Comparison of ENCODE assay signal across 8 cellular contexts in genomic region chr4:119628281-119629141, GRCh38. TPM values are rescaled to one million over a fixed set of nuclear protein-coding genes. Genes with fewer than 3 reads are reported as not detected.
DNase-seq lines count a peak whose midpoint lies in the region; ATAC-seq and TF ChIP-seq lines count a peak whose summit lies in the region.

Gene PDE5A (minus strand): TSS chr4:119628804. CDS start chr4:119628671, 133 bp downstream.

- H3K4me3 Mint-ChIP-seq in IgD-negative memory B cell: peak within 1 kb of the TSS; percentile 88 to 96 (median 92)
- H3K4me3 Mint-ChIP-seq in activated T-helper 2 cell treated with anti-CD3 and anti-CD28 coated beads, Interferon-gamma antibody, Interleukin-2, Interleukin-4, amounts not matched to agents 10 μg/mL and 5 μg/mL and 100 μg/mL, durations not matched to agents 14 hours and 24 hours and 36 hours (ENCODE audit: low read depth): peak within 1 kb of the TSS; percentile 81
- H3K4me3 Mint-ChIP-seq in natural killer cell treated with Interleukin-12 subunit alpha and Interleukin-12 subunit beta and Interleukin-15 and Interleukin-18, amount 100 ng/mL, for 72 hours: peak within 1 kb of the TSS; percentile 89
- H3K4me3 Mint-ChIP-seq in stimulated activated naive CD8-positive, alpha-beta T cell treated with anti-CD3 and anti-CD28 coated beads, Interleukin-15, Interleukin-2, amounts not matched to agents 100 ng/mL and 50 ng/mL, for 24 hours: peak within 1 kb of the TSS; percentile 76

- peaks cover 9% of the 10 kb centered on the region for H3K27me3 Mint-ChIP-seq in IgD-negative memory B cell
- H3K27me3 Mint-ChIP-seq in activated T-helper 2 cell treated with anti-CD3 and anti-CD28 coated beads, Interferon-gamma antibody, Interleukin-2, Interleukin-4, amounts not matched to agents 10 μg/mL and 5 μg/mL and 100 μg/mL, durations not matched to agents 14 hours and 24 hours and 36 hours (ENCODE audit: low read depth): peaks cover 54% of the 10 kb centered on the region
- H3K27me3 Mint-ChIP-seq in natural killer cell treated with Interleukin-12 subunit alpha and Interleukin-12 subunit beta and Interleukin-15 and Interleukin-18, amount 100 ng/mL, for 72 hours: peaks cover 28 to 31% of the 10 kb centered on the region in 2 donors
- H3K27me3 Mint-ChIP-seq in stimulated activated naive CD8-positive, alpha-beta T cell treated with anti-CD3 and anti-CD28 coated beads, Interleukin-15, Interleukin-2, amounts not matched to agents 100 ng/mL and 50 ng/mL, for 24 hours: peaks cover 49% of the 10 kb centered on the region

- peak within 1 kb of the TSS; percentile 55 to 89 (median 62) for H3K27ac Mint-ChIP-seq in IgD-negative memory B cell
- H3K27ac Mint-ChIP-seq in activated T-helper 2 cell treated with anti-CD3 and anti-CD28 coated beads, Interferon-gamma antibody, Interleukin-2, Interleukin-4, amounts not matched to agents 10 μg/mL and 5 μg/mL and 100 μg/mL, durations not matched to agents 14 hours and 24 hours and 36 hours: no peak within 1 kb of the TSS
- no peak within 1 kb of the TSS for H3K27ac Mint-ChIP-seq in natural killer cell treated with Interleukin-12 subunit alpha and Interleukin-12 subunit beta and Interleukin-15 and Interleukin-18, amount 100 ng/mL, for 72 hours
- H3K27ac Mint-ChIP-seq in stimulated activated naive CD8-positive, alpha-beta T cell treated with anti-CD3 and anti-CD28 coated beads, Interleukin-15, Interleukin-2, amounts not matched to agents 100 ng/mL and 50 ng/mL, for 24 hours: no peak within 1 kb of the TSS

- H3K9me3 ChIP-seq in Peyer's patch: no peaks in the 10 kb centered on the region

- H3K4me1 ChIP-seq in Peyer's patch: peaks cover 0 to 17% (median 8%) of the 10 kb centered on the region in 4 donors

- intact Hi-C loops in activated T-helper 2 cell treated with anti-CD3 and anti-CD28 coated beads, Interferon-gamma antibody, Interleukin-2, Interleukin-4, amounts not matched to agents 10 μg/mL and 5 μg/mL and 100 μg/mL, durations not matched to agents 14 hours and 24 hours and 36 hours (cut with micrococcal nuclease): loop anchor here (1.0 to 5.0 kb wide), 4 partner anchors 176 to 646 kb away; no protein-coding TSS in a partner anchor

- ATAC-seq in GM21619 (IDR thresholded peaks at IDR 0.05; ENCODE audit: unreplicated experiment): peak; percentile 88
- peak; percentile 90 to 91 for ATAC-seq in natural killer cell treated with Interleukin-12 subunit alpha and Interleukin-12 subunit beta and Interleukin-15 and Interleukin-18, amount 100 ng/mL, for 72 hours

- peak within 1 kb of the TSS; percentile 79 to 93 (median 86) for H3K27ac ChIP-seq in Peyer's patch

- DNase-seq in DMS114 treated with DMSO at 0.1 percent for 48 hours (lab: John Stamatoyannopoulos, UW; ENCODE audit: unreplicated experiment) (peak; percentile 9), Peyer's patch (peak; percentile 73 to 96 (median 92)), fibroblast of the aortic adventitia (ENCODE audit: low read depth) (peak; percentile 77)
- DNase-seq in activated T-helper 2 cell treated with anti-CD3 and anti-CD28 coated beads, Interferon-gamma antibody, Interleukin-2, Interleukin-4, amounts not matched to agents 10 μg/mL and 5 μg/mL and 100 μg/mL, durations not matched to agents 14 hours and 24 hours and 36 hours (ENCODE audit: low spot score): peak; percentile 67
- peak; percentile 73 for DNase-seq in natural killer cell treated with Interleukin-12 subunit alpha and Interleukin-12 subunit beta and Interleukin-15 and Interleukin-18, amount 100 ng/mL, for 72 hours (ENCODE audit: low spot score)

- peak; percentile 46 to 53 for TF ChIP-seq POLR2A in Peyer's patch (IDR thresholded peaks at IDR 0.05)

- H3K36me3 ChIP-seq in Peyer's patch: no peaks in the 10 kb centered on the region

- H3K9me3 Mint-ChIP-seq in IgD-negative memory B cell: peaks cover 0 to 1% (median 0%) of the 10 kb centered on the region in 3 donors
- H3K9me3 Mint-ChIP-seq in activated T-helper 2 cell treated with anti-CD3 and anti-CD28 coated beads, Interferon-gamma antibody, Interleukin-2, Interleukin-4, amounts not matched to agents 10 μg/mL and 5 μg/mL and 100 μg/mL, durations not matched to agents 14 hours and 24 hours and 36 hours: no peaks in the 10 kb centered on the region
- H3K9me3 Mint-ChIP-seq in natural killer cell treated with Interleukin-12 subunit alpha and Interleukin-12 subunit beta and Interleukin-15 and Interleukin-18, amount 100 ng/mL, for 72 hours: no peaks in the 10 kb centered on the region
- no peaks in the 10 kb centered on the region for H3K9me3 Mint-ChIP-seq in stimulated activated naive CD8-positive, alpha-beta T cell treated with anti-CD3 and anti-CD28 coated beads, Interleukin-15, Interleukin-2, amounts not matched to agents 100 ng/mL and 50 ng/mL, for 24 hours

- TF ChIP-seq CTCF in Peyer's patch (IDR thresholded peaks at IDR 0.05) (peak; percentile 32 to 97 (median 88)), fibroblast of the aortic adventitia (IDR thresholded peaks at IDR 0.05; ENCODE audit: insufficient read depth, low read length) (peak; percentile 74)

- H3K27me3 ChIP-seq in Peyer's patch: no peaks in the 10 kb centered on the region

- H3K4me3 ChIP-seq in Peyer's patch: peak within 1 kb of the TSS; percentile 67 to 92 (median 75)
- H3K4me3 ChIP-seq in fibroblast of the aortic adventitia (ENCODE audit: low read depth, low read length): peak within 1 kb of the TSS; percentile 92

- H3K36me3 Mint-ChIP-seq in IgD-negative memory B cell: no peaks in the 10 kb centered on the region
- no peaks in the 10 kb centered on the region for H3K36me3 Mint-ChIP-seq in activated T-helper 2 cell treated with anti-CD3 and anti-CD28 coated beads, Interferon-gamma antibody, Interleukin-2, Interleukin-4, amounts not matched to agents 10 μg/mL and 5 μg/mL and 100 μg/mL, durations not matched to agents 14 hours and 24 hours and 36 hours (ENCODE audit: low read depth)
- H3K36me3 Mint-ChIP-seq in natural killer cell treated with Interleukin-12 subunit alpha and Interleukin-12 subunit beta and Interleukin-15 and Interleukin-18, amount 100 ng/mL, for 72 hours: no peaks in the 10 kb centered on the region
- H3K36me3 Mint-ChIP-seq in stimulated activated naive CD8-positive, alpha-beta T cell treated with anti-CD3 and anti-CD28 coated beads, Interleukin-15, Interleukin-2, amounts not matched to agents 100 ng/mL and 50 ng/mL, for 24 hours (ENCODE audit: low read depth): no peaks in the 10 kb centered on the region

- H3K4me1 Mint-ChIP-seq in IgD-negative memory B cell: peaks cover 3 to 12% (median 5%) of the 10 kb centered on the region in 3 donors
- H3K4me1 Mint-ChIP-seq in activated T-helper 2 cell treated with anti-CD3 and anti-CD28 coated beads, Interferon-gamma antibody, Interleukin-2, Interleukin-4, amounts not matched to agents 10 μg/mL and 5 μg/mL and 100 μg/mL, durations not matched to agents 14 hours and 24 hours and 36 hours (ENCODE audit: low read depth): peaks cover 13% of the 10 kb centered on the region
- H3K4me1 Mint-ChIP-seq in natural killer cell treated with Interleukin-12 subunit alpha and Interleukin-12 subunit beta and Interleukin-15 and Interleukin-18, amount 100 ng/mL, for 72 hours (ENCODE audit: low read depth in 2 of 2): peaks cover 19 to 20% of the 10 kb centered on the region in 2 donors
- H3K4me1 Mint-ChIP-seq in stimulated activated naive CD8-positive, alpha-beta T cell treated with anti-CD3 and anti-CD28 coated beads, Interleukin-15, Interleukin-2, amounts not matched to agents 100 ng/mL and 50 ng/mL, for 24 hours (ENCODE audit: low read depth): peaks cover 25% of the 10 kb centered on the region

RNA-seq across cellular contexts. Expression of gene PDE5A, which starts in this region (rescaled TPM):
- 2.0 TPM for polyA plus RNA-seq in IgD-negative memory B cell
- 10 to 100 TPM; 37.7 to 58.6 (median 47.2) TPM for total RNA-seq in Peyer's patch
- 0.25 and 0.32 TPM in 2 replicates for total RNA-seq in activated T-helper 2 cell treated with anti-CD3 and anti-CD28 coated beads, Interferon-gamma antibody, Interleukin-2, Interleukin-4, amounts not matched to agents 10 μg/mL and 5 μg/mL and 100 μg/mL, durations not matched to agents 14 hours and 24 hours and 36 hours
- 29.3 and 146 TPM in 2 replicates for total RNA-seq in fibroblast of the aortic adventitia (ENCODE audit: low replicate concordance)
- total RNA-seq in natural killer cell treated with Interleukin-12 subunit alpha and Interleukin-12 subunit beta and Interleukin-15 and Interleukin-18, amount 100 ng/mL, for 72 hours: under 1 TPM in 1 of 2 donors, not detected in 1; 0.21 TPM

Comparison
In these comparisons a context has a peak if more than half of its experiments do, and no peak if none do; other contexts are left out.
1. Peak in every context shown above with its lines: DNase-seq, ATAC-seq, H3K4me3 ChIP-seq and H3K27ac ChIP-seq.
2. RNA of gene PDE5A (total RNA-seq): 29.3 to 146 TPM in fibroblast of the aortic adventitia and 37.7 to 58.6 TPM in Peyer's patch; 0.25 to 0.32 TPM in activated T-helper 2 cell treated with anti-CD3 and anti-CD28 coated beads, Interferon-gamma antibody, Interleukin-2, Interleukin-4, amounts not matched to agents 10 μg/mL and 5 μg/mL and 100 μg/mL, durations not matched to agents 14 hours and 24 hours and 36 hours and 0.21 TPM in natural killer cell treated with Interleukin-12 subunit alpha and Interleukin-12 subunit beta and Interleukin-15 and Interleukin-18, amount 100 ng/mL, for 72 hours; every median in the first group is over 10 times any median in the second.
3. Peak in DNase-seq in activated T-helper 2 cell treated with anti-CD3 and anti-CD28 coated beads, Interferon-gamma antibody, Interleukin-2, Interleukin-4, amounts not matched to agents 10 μg/mL and 5 μg/mL and 100 μg/mL, durations not matched to agents 14 hours and 24 hours and 36 hours; RNA of the gene not detected or under 1 TPM.
4. Peak in DNase-seq and ATAC-seq in natural killer cell treated with Interleukin-12 subunit alpha and Interleukin-12 subunit beta and Interleukin-15 and Interleukin-18, amount 100 ng/mL, for 72 hours; RNA of the gene not detected or under 1 TPM.
5. DNase-seq: peak in every context shown above with its lines; median percentile 92 in Peyer's patch; 77 in fibroblast of the aortic adventitia; 73 in natural killer cell treated with Interleukin-12 subunit alpha and Interleukin-12 subunit beta and Interleukin-15 and Interleukin-18, amount 100 ng/mL, for 72 hours; 67 in activated T-helper 2 cell treated with anti-CD3 and anti-CD28 coated beads, Interferon-gamma antibody, Interleukin-2, Interleukin-4, amounts not matched to agents 10 μg/mL and 5 μg/mL and 100 μg/mL, durations not matched to agents 14 hours and 24 hours and 36 hours; 9 in DMS114 treated with DMSO at 0.1 percent for 48 hours.
6. H3K27ac Mint-ChIP-seq: peak in IgD-negative memory B cell (3 of 3); none in activated T-helper 2 cell treated with anti-CD3 and anti-CD28 coated beads, Interferon-gamma antibody, Interleukin-2, Interleukin-4, amounts not matched to agents 10 μg/mL and 5 μg/mL and 100 μg/mL, durations not matched to agents 14 hours and 24 hours and 36 hours (single experiment), natural killer cell treated with Interleukin-12 subunit alpha and Interleukin-12 subunit beta and Interleukin-15 and Interleukin-18, amount 100 ng/mL, for 72 hours (0 of 2) and stimulated activated naive CD8-positive, alpha-beta T cell treated with anti-CD3 and anti-CD28 coated beads, Interleukin-15, Interleukin-2, amounts not matched to agents 100 ng/mL and 50 ng/mL, for 24 hours (single experiment).